Comparison of ENCODE assay signal across 20 cellular contexts in genomic region chr15:58697220-58697619, GRCh38.
"Had no signal": no experiment of that assay in that cellular context is flagged by ENCODE, and none has a peak within 500 bp of the region (broad histone marks: within the 10 kb centered on the region; RNA-seq: fewer than 3 reads in every experiment).

No MANE protein-coding gene starts in this region.

- H3K27me3 ChIP-seq: breast epithelium, gastroesophageal sphincter, heart right ventricle, neutrophil, tibial artery, vagina had no signal

- H3K9me3 ChIP-seq: neutrophil, tibial artery, vagina had no signal

- ATAC-seq: gastroesophageal sphincter, left colon had no signal

- H3K36me3 ChIP-seq: breast epithelium, neutrophil, vagina had no signal

- H3K4me1 ChIP-seq: breast epithelium had no signal

- H3K27ac ChIP-seq: breast epithelium, gastroesophageal sphincter, heart right ventricle, lower lobe of right lung, neutrophil, tibial artery, vagina had no signal

- DNase-seq: activated CD4-positive, alpha-beta memory T cell treated with anti-CD3 and anti-CD28 coated beads for 36 hours; activated CD4-positive, alpha-beta T cell treated with anti-CD3 and anti-CD28 coated beads for 1 hour; activated gamma-delta T cell; activated naive CD8-positive, alpha-beta T cell treated with anti-CD3 and anti-CD28 coated beads, Interleukin-2, amount 10 ng/mL, durations not matched to agents 7 days and 5 days; activated T-cell treated with anti-CD3 and anti-CD28 coated beads, Interleukin-2, amount 50 U/mL, for 48 hours; aorta; heart right ventricle; left colon; lower lobe of right lung; midbrain; retina; stimulated activated CD4-positive, alpha-beta T cell treated with anti-CD3 and anti-CD28 coated beads, Interleukin-2, amount 100 ng/mL, for 48 hours; stimulated activated naive CD4-positive, alpha-beta T cell; T-helper 1 cell; T1000; tibial artery had no signal

- H3K4me3 Mint-ChIP-seq: activated CD4-positive, alpha-beta memory T cell treated with anti-CD3 and anti-CD28 coated beads for 36 hours; activated naive CD8-positive, alpha-beta T cell treated with anti-CD3 and anti-CD28 coated beads, Interleukin-2, amount 10 ng/mL, durations not matched to agents 7 days and 5 days had no signal

- H3K27ac Mint-ChIP-seq: activated CD4-positive, alpha-beta memory T cell treated with anti-CD3 and anti-CD28 coated beads for 36 hours; activated naive CD8-positive, alpha-beta T cell treated with anti-CD3 and anti-CD28 coated beads, Interleukin-2, amount 10 ng/mL, durations not matched to agents 7 days and 5 days had no signal

- H3K4me3 ChIP-seq: breast epithelium, gastroesophageal sphincter, heart right ventricle, lower lobe of right lung, tibial artery, vagina had no signal

- H3K27me3 Mint-ChIP-seq: activated CD4-positive, alpha-beta memory T cell treated with anti-CD3 and anti-CD28 coated beads for 36 hours; activated naive CD8-positive, alpha-beta T cell treated with anti-CD3 and anti-CD28 coated beads, Interleukin-2, amount 10 ng/mL, durations not matched to agents 7 days and 5 days had no signal
